8 cellular contexts compared by ENCODE assay signal in genomic region chr18:63518178-63519012, GRCh38. TPM values are rescaled to one million over a fixed set of nuclear protein-coding genes. Genes with fewer than 3 reads are reported as not detected.
DNase-seq lines count a peak whose midpoint lies in the region; ATAC-seq and TF ChIP-seq lines count a peak whose summit lies in the region.

No MANE protein-coding gene starts in this region.

- TF ChIP-seq POLR2A in sigmoid colon (IDR thresholded peaks at IDR 0.05): no peak

- H3K4me3 ChIP-seq in cardiac muscle cell (no peak overlapping the region), adipocyte (ENCODE audit: low read length) (no peak overlapping the region), right cardiac atrium (ENCODE audit: low read length) (no peak overlapping the region), sigmoid colon (no peak overlapping the region)

- ATAC-seq in Right ventricle myocardium inferior: no peak
- peak; percentile 95 for ATAC-seq in HG02852 (IDR thresholded peaks at IDR 0.05; ENCODE audit: unreplicated experiment)
- ATAC-seq in right cardiac atrium: peak; percentile 80 to 82

- intact Hi-C loops in Right ventricle myocardium inferior (cut with DNase I) (loop anchor here (2.0 kb wide), 1 partner anchor 418 kb away; no protein-coding TSS in a partner anchor), right cardiac atrium (cut with DNase I) (loop anchor here (2.0 to 10.0 kb wide), 5 partner anchors 56 to 419 kb away; no protein-coding TSS in a partner anchor), sigmoid colon (cut with DNase I) (loop anchor here (2.0 to 10.0 kb wide), 5 partner anchors 60 to 466 kb away; no protein-coding TSS in a partner anchor)

- H3K27ac ChIP-seq in cardiac muscle cell (no peak overlapping the region), right cardiac atrium (ENCODE audit: low read length) (no peak overlapping the region), sigmoid colon (no peak overlapping the region)

- no peak overlapping the region for H3K9ac ChIP-seq in adipocyte (ENCODE audit: low read length)

- no peaks in the 10 kb centered on the region for H3K27me3 ChIP-seq in cardiac muscle cell
- H3K27me3 ChIP-seq in adipocyte (replicated peaks; ENCODE audit: control insufficient read depth, insufficient read depth, low read length): no peaks in the 10 kb centered on the region
- H3K27me3 ChIP-seq in right cardiac atrium (ENCODE audit: control insufficient read depth, insufficient read depth): no peaks in the 10 kb centered on the region
- H3K27me3 ChIP-seq in sigmoid colon: no peaks in the 10 kb centered on the region

- 31% methylated on average over 16 of the region's 16 CpGs for WGBS in right cardiac atrium
- 23 to 34% methylated on average over 16 of the region's 16 CpGs for WGBS in sigmoid colon, 2 donors

- H3K36me3 ChIP-seq in cardiac muscle cell (no peaks in the 10 kb centered on the region), adipocyte (ENCODE audit: control insufficient read depth, insufficient read depth, low read length, severe bottlenecking) (no peaks in the 10 kb centered on the region), sigmoid colon (no peaks in the 10 kb centered on the region)

- H3K4me1 ChIP-seq in cardiac muscle cell (ENCODE audit: low read depth) (no peaks in the 10 kb centered on the region), adipocyte (ENCODE audit: control insufficient read depth, insufficient read depth, low read length) (no peaks in the 10 kb centered on the region), right cardiac atrium (ENCODE audit: control insufficient read depth, insufficient read depth, low read length) (no peaks in the 10 kb centered on the region), sigmoid colon (peaks cover 0 to 5% (median 0%) of the 10 kb centered on the region in 4 donors)

- TF ChIP-seq EP300 in sigmoid colon (IDR thresholded peaks at IDR 0.05): no peak

- TF ChIP-seq CTCF in cardiac muscle cell (IDR thresholded peaks at IDR 0.05; ENCODE audit: low read depth, low read length) (peak; percentile 66), sigmoid colon (IDR thresholded peaks at IDR 0.05) (peak; percentile 70 to 79 (median 74))

- H3K9me3 ChIP-seq in cardiac muscle cell (ENCODE audit: low read depth): no peaks in the 10 kb centered on the region
- no peaks in the 10 kb centered on the region for H3K9me3 ChIP-seq in adipocyte (ENCODE audit: control insufficient read depth, low read length)
- no peaks in the 10 kb centered on the region for H3K9me3 ChIP-seq in right cardiac atrium (ENCODE audit: control insufficient read depth, low read length)
- no peaks in the 10 kb centered on the region for H3K9me3 ChIP-seq in sigmoid colon

- DNase-seq in cardiac muscle cell (ENCODE audit: low read depth in 1 of 2, low spot score in 1 of 2) (peak; percentile 84 to 89), Right ventricle myocardium inferior (ENCODE audit: missing footprints) (no peak), NCI-H1417 (lab: John Stamatoyannopoulos, UW) (peak; percentile 77 to 98 (median 80)), SKM-1 (lab: John Stamatoyannopoulos, UW; ENCODE audit: unreplicated experiment) (peak; percentile 78), adipocyte (ENCODE audit: low read depth) (peak; percentile 94), right cardiac atrium (no peak), sigmoid colon (peak; percentile 74)

RNA-seq across cellular contexts. Expression of gene SERPINB12, which starts 23.8 kb away (rescaled TPM):
- not detected in 2 replicates for total RNA-seq in cardiac muscle cell
- polyA plus RNA-seq in cardiac muscle cell: not detected in 2 replicates
- not detected for total RNA-seq in Right ventricle myocardium inferior
- not detected for total RNA-seq in right cardiac atrium
- not detected for polyA plus RNA-seq in right cardiac atrium
- not detected for total RNA-seq in sigmoid colon
- polyA plus RNA-seq in sigmoid colon: not detected

RNA-seq across cellular contexts. Expression of gene SERPINB5, which starts 41.6 kb away (rescaled TPM):
- total RNA-seq in cardiac muscle cell: not detected in 2 replicates
- not detected in 2 replicates for polyA plus RNA-seq in cardiac muscle cell
- total RNA-seq in Right ventricle myocardium inferior: not detected
- not detected for total RNA-seq in right cardiac atrium
- not detected for polyA plus RNA-seq in right cardiac atrium
- not detected for total RNA-seq in sigmoid colon
- polyA plus RNA-seq in sigmoid colon: 1 to 10 TPM; 1.2 to 2.9 (median 1.6) TPM

Comparison
In these comparisons a context has a peak if more than half of its experiments do, and no peak if none do; other contexts are left out.
1. DNase-seq: peak in cardiac muscle cell (2 of 2), NCI-H1417 (3 of 3), SKM-1 (single experiment), adipocyte (single experiment) and sigmoid colon (single experiment); none in Right ventricle myocardium inferior (single experiment) and right cardiac atrium (0 of 3).